Comparison of ENCODE assay signal across 1 cellular context in the genomic region with DNA sequence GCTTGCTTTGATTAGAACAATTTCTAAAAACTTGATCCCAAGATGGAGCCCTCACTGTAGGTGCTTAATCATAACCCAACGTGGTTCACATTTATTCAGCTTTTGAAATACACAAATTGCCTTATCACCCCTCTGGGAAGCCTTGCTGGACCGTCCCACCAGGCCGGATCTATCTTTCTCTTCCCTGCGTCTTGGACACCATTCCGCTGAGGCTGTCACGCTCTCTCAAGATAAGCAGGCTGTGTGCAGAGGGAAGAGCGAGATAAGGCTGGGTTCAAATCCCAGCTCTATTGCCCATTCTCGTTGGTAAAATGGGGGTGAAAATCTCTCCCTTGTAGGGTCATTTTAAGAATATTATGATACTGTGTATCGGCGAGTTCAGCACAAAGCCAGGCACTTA.
TF ChIP-seq lines count a peak whose summit lies in the region.

No MANE protein-coding gene starts in this region.

TF ChIP-seq in K562, 482 proteins besides CTCF, POLR2A, EP300 and RAD21 (continued from another document and continues in another):
- TF ChIP-seq, protein P1, sequence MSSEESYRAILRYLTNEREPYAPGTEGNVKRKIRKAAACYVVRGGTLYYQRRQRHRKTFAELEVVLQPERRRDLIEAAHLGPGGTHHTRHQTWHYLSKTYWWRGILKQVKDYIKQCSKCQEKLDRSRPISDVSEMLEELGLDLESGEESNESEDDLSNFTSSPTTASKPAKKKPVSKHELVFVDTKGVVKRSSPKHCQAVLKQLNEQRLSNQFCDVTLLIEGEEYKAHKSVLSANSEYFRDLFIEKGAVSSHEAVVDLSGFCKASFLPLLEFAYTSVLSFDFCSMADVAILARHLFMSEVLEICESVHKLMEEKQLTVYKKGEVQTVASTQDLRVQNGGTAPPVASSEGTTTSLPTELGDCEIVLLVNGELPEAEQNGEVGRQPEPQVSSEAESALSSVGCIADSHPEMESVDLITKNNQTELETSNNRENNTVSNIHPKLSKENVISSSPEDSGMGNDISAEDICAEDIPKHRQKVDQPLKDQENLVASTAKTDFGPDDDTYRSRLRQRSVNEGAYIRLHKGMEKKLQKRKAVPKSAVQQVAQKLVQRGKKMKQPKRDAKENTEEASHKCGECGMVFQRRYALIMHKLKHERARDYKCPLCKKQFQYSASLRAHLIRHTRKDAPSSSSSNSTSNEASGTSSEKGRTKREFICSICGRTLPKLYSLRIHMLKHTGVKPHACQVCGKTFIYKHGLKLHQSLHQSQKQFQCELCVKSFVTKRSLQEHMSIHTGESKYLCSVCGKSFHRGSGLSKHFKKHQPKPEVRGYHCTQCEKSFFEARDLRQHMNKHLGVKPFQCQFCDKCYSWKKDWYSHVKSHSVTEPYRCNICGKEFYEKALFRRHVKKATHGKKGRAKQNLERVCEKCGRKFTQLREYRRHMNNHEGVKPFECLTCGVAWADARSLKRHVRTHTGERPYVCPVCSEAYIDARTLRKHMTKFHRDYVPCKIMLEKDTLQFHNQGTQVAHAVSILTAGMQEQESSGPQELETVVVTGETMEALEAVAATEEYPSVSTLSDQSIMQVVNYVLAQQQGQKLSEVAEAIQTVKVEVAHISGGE (CRISPR knock-in tag; IDR thresholded peaks at IDR 0.05) = peak in 1 of 3 experiments; percentile 52; a peak in 1 of 6 replicates
- TF ChIP-seq BRCA1 (IDR thresholded peaks at IDR 0.05) (no peak), BRCA1 (CRISPR knock-in tag; IDR thresholded peaks at IDR 0.05) (no peak), CEBPG (CRISPR knock-in tag; IDR thresholded peaks at IDR 0.05) (no peak), CEBPG (tag; conservative IDR thresholded peaks at IDR 0.05 in 1 of 2, IDR thresholded peaks at IDR 0.05 in 1 of 2) (no peak), PHF21A (IDR thresholded peaks at IDR 0.05; ENCODE audit: borderline replicate concordance, low read depth) (no peak), ZNF224 (CRISPR knock-in tag; IDR thresholded peaks at IDR 0.05) (no peak), HDGF (IDR thresholded peaks at IDR 0.05) (no peak), MTF1 (CRISPR knock-in tag; IDR thresholded peaks at IDR 0.05; ENCODE audit: borderline replicate concordance) (no peak), SMAD1 (IDR thresholded peaks at IDR 0.05; ENCODE audit: low read depth, low read length, partially characterized antibody) (no peak), JUN (IDR thresholded peaks at IDR 0.05; ENCODE audit: borderline replicate concordance, low read depth, low read length) (no peak), JUN (CRISPR knock-in tag; IDR thresholded peaks at IDR 0.05; ENCODE audit: borderline replicate concordance) (no peak), U2AF2 (optimal IDR thresholded peaks at IDR 0.05; ENCODE audit: low read depth, low read length) (no peak), CBFA2T3 (IDR thresholded peaks at IDR 0.05) (peak; percentile 89), NFYB (IDR thresholded peaks at IDR 0.05; ENCODE audit: extremely low read depth, insufficient read length) (no peak), FOXK2 (conservative IDR thresholded peaks at IDR 0.05 in 1 of 2, IDR thresholded peaks at IDR 0.05 in 1 of 2; ENCODE audit: low read depth in 2 of 2) (no peak), ZNF586 (CRISPR knock-in tag; conservative IDR thresholded peaks at IDR 0.05) (no peak), FOXM1 (IDR thresholded peaks at IDR 0.05; ENCODE audit: low read depth) (peak; percentile 47; the same call in 1 of the 2 replicates), FOXM1 (CRISPR knock-in tag; IDR thresholded peaks at IDR 0.05; ENCODE audit: low read depth) (no peak), HDAC6 (IDR thresholded peaks at IDR 0.05; ENCODE audit: low read depth, low read length) (no peak), SREBF1 (IDR thresholded peaks at IDR 0.05; ENCODE audit: borderline replicate concordance, low read depth, low read length) (no peak), ZC3H11A (IDR thresholded peaks at IDR 0.05; ENCODE audit: low read depth, low read length) (no peak), ZNF644 (tag; IDR thresholded peaks at IDR 0.05; ENCODE audit: low read depth) (no peak), ZBTB1 (CRISPR knock-in tag; IDR thresholded peaks at IDR 0.05; ENCODE audit: borderline replicate concordance, low read depth) (no peak), MCM5 (IDR thresholded peaks at IDR 0.05; ENCODE audit: low read depth) (no peak), HDAC1 (IDR thresholded peaks at IDR 0.05) (no peak), NR3C1 (CRISPR knock-in tag; IDR thresholded peaks at IDR 0.05) (no peak), NR2C1 (IDR thresholded peaks at IDR 0.05) (no peak), NR2C1 (tag; IDR thresholded peaks at IDR 0.05) (no peak), DNMT1 (IDR thresholded peaks at IDR 0.05) (no peak), HMGN3 (IDR thresholded peaks at IDR 0.05; ENCODE audit: borderline replicate concordance, extremely low read depth, insufficient read length, low read depth, low read length) (no peak), ZNF551 (CRISPR knock-in tag; IDR thresholded peaks at IDR 0.05) (no peak), ZNF583 (CRISPR knock-in tag; IDR thresholded peaks at IDR 0.05) (no peak), SREBF2 (CRISPR knock-in tag; IDR thresholded peaks at IDR 0.05) (no peak), MCM2 (IDR thresholded peaks at IDR 0.05; ENCODE audit: low read depth) (no peak), MCM3 (IDR thresholded peaks at IDR 0.05) (no peak), SMARCE1 (IDR thresholded peaks at IDR 0.05) (no peak; the same call in 1 of the 2 replicates), PML (IDR thresholded peaks at IDR 0.05; ENCODE audit: low read length) (0 out of 2 replicates have a peak, but pooled peaks have one; percentile 22), RBM34 (IDR thresholded peaks at IDR 0.05; ENCODE audit: borderline replicate concordance, insufficient read depth, low read length) (no peak), GTF2A2 (tag; IDR thresholded peaks at IDR 0.05) (no peak), ESRRA (IDR thresholded peaks at IDR 0.05; ENCODE audit: borderline replicate concordance, low read depth) (no peak), FUS (optimal IDR thresholded peaks at IDR 0.05; ENCODE audit: low read depth, low read length) (no peak), ZNF146 (CRISPR knock-in tag; IDR thresholded peaks at IDR 0.05; ENCODE audit: unreplicated experiment) (no peak), ZEB2 (IDR thresholded peaks at IDR 0.05) (no peak), HNRNPK (IDR thresholded peaks at IDR 0.05; ENCODE audit: low read depth, low read length, poor library complexity, severe bottlenecking) (no peak), TOE1 (IDR thresholded peaks at IDR 0.05; ENCODE audit: borderline replicate concordance) (no peak), TOE1 (CRISPR knock-in tag; IDR thresholded peaks at IDR 0.05; ENCODE audit: borderline replicate concordance, low read depth) (no peak), SAFB (IDR thresholded peaks at IDR 0.05; ENCODE audit: borderline replicate concordance, low read depth, low read length) (no peak), MTA2 (IDR thresholded peaks at IDR 0.05; ENCODE audit: low read depth) (peak; percentile 65), MEIS2 (IDR thresholded peaks at IDR 0.05; ENCODE audit: partially characterized antibody) (peak; percentile 39), JUNB (CRISPR knock-in tag; conservative IDR thresholded peaks at IDR 0.05) (no peak), ZNF79 (CRISPR knock-in tag; IDR thresholded peaks at IDR 0.05; ENCODE audit: low read depth) (no peak), SNRNP70 (optimal IDR thresholded peaks at IDR 0.05; ENCODE audit: low read depth, low read length) (no peak), TEAD1 (CRISPR knock-in tag; IDR thresholded peaks at IDR 0.05) (no peak), ZNF184 (CRISPR knock-in tag; IDR thresholded peaks at IDR 0.05) (no peak), ZNF253 (CRISPR knock-in tag; conservative IDR thresholded peaks at IDR 0.05) (no peak), GATAD2A (IDR thresholded peaks at IDR 0.05) (no peak), BHLHE40 (IDR thresholded peaks at IDR 0.05; ENCODE audit: low read length) (peak; percentile 74), MAFG (tag; conservative IDR thresholded peaks at IDR 0.05) (peak; percentile 59), CREM (IDR thresholded peaks at IDR 0.05; ENCODE audit: low read depth) (0 out of 2 replicates have a peak, but pooled peaks have one; percentile 19), ASH1L (IDR thresholded peaks at IDR 0.05; ENCODE audit: borderline replicate concordance, low read depth, partially characterized antibody) (no peak), CHD2 (IDR thresholded peaks at IDR 0.05; ENCODE audit: low read depth, low read length) (no peak)
- TF ChIP-seq, protein P2, sequence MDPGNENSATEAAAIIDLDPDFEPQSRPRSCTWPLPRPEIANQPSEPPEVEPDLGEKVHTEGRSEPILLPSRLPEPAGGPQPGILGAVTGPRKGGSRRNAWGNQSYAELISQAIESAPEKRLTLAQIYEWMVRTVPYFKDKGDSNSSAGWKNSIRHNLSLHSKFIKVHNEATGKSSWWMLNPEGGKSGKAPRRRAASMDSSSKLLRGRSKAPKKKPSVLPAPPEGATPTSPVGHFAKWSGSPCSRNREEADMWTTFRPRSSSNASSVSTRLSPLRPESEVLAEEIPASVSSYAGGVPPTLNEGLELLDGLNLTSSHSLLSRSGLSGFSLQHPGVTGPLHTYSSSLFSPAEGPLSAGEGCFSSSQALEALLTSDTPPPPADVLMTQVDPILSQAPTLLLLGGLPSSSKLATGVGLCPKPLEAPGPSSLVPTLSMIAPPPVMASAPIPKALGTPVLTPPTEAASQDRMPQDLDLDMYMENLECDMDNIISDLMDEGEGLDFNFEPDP (CRISPR knock-in tag; IDR thresholded peaks at IDR 0.05) = no peak
- TF ChIP-seq, protein P3, sequence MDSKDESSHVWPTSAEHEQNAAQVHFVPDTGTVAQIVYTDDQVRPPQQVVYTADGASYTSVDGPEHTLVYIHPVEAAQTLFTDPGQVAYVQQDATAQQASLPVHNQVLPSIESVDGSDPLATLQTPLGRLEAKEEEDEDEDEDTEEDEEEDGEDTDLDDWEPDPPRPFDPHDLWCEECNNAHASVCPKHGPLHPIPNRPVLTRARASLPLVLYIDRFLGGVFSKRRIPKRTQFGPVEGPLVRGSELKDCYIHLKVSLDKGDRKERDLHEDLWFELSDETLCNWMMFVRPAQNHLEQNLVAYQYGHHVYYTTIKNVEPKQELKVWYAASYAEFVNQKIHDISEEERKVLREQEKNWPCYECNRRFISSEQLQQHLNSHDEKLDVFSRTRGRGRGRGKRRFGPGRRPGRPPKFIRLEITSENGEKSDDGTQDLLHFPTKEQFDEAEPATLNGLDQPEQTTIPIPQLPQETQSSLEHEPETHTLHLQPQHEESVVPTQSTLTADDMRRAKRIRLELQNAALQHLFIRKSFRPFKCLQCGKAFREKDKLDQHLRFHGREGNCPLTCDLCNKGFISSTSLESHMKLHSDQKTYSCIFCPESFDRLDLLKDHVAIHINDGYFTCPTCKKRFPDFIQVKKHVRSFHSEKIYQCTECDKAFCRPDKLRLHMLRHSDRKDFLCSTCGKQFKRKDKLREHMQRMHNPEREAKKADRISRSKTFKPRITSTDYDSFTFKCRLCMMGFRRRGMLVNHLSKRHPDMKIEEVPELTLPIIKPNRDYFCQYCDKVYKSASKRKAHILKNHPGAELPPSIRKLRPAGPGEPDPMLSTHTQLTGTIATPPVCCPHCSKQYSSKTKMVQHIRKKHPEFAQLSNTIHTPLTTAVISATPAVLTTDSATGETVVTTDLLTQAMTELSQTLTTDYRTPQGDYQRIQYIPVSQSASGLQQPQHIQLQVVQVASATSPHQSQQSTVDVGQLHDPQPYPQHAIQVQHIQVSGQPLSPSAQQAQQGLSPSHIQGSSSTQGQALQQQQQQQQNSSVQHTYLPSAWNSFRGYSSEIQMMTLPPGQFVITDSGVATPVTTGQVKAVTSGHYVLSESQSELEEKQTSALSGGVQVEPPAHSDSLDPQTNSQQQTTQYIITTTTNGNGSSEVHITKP (IDR thresholded peaks at IDR 0.05; ENCODE audit: partially characterized antibody) = peak; percentile 72
- TF ChIP-seq, protein P4, sequence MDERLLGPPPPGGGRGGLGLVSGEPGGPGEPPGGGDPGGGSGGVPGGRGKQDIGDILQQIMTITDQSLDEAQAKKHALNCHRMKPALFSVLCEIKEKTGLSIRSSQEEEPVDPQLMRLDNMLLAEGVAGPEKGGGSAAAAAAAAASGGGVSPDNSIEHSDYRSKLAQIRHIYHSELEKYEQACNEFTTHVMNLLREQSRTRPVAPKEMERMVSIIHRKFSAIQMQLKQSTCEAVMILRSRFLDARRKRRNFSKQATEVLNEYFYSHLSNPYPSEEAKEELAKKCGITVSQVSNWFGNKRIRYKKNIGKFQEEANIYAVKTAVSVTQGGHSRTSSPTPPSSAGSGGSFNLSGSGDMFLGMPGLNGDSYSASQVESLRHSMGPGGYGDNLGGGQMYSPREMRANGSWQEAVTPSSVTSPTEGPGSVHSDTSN (CRISPR knock-in tag; IDR thresholded peaks at IDR 0.05; ENCODE audit: low read depth) = no peak
- TF ChIP-seq, protein P4 (tag; conservative IDR thresholded peaks at IDR 0.05; ENCODE audit: low read depth) = no peak
- TF ChIP-seq, protein P5, sequence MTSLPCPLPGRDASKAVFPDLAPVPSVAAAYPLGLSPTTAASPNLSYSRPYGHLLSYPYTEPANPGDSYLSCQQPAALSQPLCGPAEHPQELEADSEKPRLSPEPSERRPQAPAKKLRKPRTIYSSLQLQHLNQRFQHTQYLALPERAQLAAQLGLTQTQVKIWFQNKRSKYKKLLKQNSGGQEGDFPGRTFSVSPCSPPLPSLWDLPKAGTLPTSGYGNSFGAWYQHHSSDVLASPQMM (CRISPR knock-in tag; IDR thresholded peaks at IDR 0.05) = no peak
- TF ChIP-seq, protein P6, sequence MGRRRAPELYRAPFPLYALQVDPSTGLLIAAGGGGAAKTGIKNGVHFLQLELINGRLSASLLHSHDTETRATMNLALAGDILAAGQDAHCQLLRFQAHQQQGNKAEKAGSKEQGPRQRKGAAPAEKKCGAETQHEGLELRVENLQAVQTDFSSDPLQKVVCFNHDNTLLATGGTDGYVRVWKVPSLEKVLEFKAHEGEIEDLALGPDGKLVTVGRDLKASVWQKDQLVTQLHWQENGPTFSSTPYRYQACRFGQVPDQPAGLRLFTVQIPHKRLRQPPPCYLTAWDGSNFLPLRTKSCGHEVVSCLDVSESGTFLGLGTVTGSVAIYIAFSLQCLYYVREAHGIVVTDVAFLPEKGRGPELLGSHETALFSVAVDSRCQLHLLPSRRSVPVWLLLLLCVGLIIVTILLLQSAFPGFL (CRISPR knock-in tag; IDR thresholded peaks at IDR 0.05) = no peak
- TF ChIP-seq, protein P7, sequence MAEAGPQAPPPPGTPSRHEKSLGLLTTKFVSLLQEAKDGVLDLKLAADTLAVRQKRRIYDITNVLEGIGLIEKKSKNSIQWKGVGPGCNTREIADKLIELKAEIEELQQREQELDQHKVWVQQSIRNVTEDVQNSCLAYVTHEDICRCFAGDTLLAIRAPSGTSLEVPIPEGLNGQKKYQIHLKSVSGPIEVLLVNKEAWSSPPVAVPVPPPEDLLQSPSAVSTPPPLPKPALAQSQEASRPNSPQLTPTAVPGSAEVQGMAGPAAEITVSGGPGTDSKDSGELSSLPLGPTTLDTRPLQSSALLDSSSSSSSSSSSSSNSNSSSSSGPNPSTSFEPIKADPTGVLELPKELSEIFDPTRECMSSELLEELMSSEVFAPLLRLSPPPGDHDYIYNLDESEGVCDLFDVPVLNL (CRISPR knock-in tag; IDR thresholded peaks at IDR 0.05; ENCODE audit: low read depth) = no peak
